14 cellular contexts compared by ENCODE assay signal in genomic region chr2:65319080-65319673, GRCh38.
DNase-seq lines count a peak whose midpoint lies in the region; ATAC-seq and TF ChIP-seq lines count a peak whose summit lies in the region.
"Had no signal": no experiment of that assay in that cellular context is flagged by ENCODE, and none has a peak within 500 bp of the region (broad histone marks: within the 10 kb centered on the region; RNA-seq: fewer than 3 reads in every experiment).

No MANE protein-coding gene starts in this region.

- in situ Hi-C loops in Panc1 (cut with HindIII; ENCODE audit: low pct_unique_long_range_greater_than_20kb, low sequenced_read_pairs): no loop called here

- no peak for TF ChIP-seq CTCF in Panc1 (IDR thresholded peaks at IDR 0.05)

- peaks cover 17% of the 10 kb centered on the region for H3K4me1 ChIP-seq in Panc1 (ENCODE audit: control insufficient read depth, insufficient read depth, low read length)
- H3K4me1 ChIP-seq: upper lobe of right lung had no signal

- no peaks in the 10 kb centered on the region for H3K9me3 ChIP-seq in Panc1 (ENCODE audit: control insufficient read depth, insufficient read depth, low read depth, low read length)
- H3K9me3 ChIP-seq: upper lobe of right lung had no signal

- DNase-seq in activated T-cell treated with anti-CD3 and anti-CD28 coated beads, Interleukin-2, amount 50 U/mL, for 24 hours: no peak
- DNase-seq in activated T-cell treated with anti-CD3 and anti-CD28 coated beads for 4 hours (no peak), Panc1 (ENCODE audit: low read depth, low spot score) (no peak), epithelial cell of prostate (ENCODE audit: low read depth, low spot score) (no peak), NCI-H2171 treated with DMSO at 0.1 percent for 48 hours (lab: John Stamatoyannopoulos, UW) (no peak)
- DNase-seq in stimulated activated effector memory CD8-positive, alpha-beta T cell treated with anti-CD3 and anti-CD28 coated beads, Interleukin-12 subunit alpha, Interleukin-12 subunit beta, amount 100 ng/mL, for 72 hours (ENCODE audit: low spot score in 2 of 2): peak in 1 of 2 donors; percentile 65
- DNase-seq in T-helper 2 cell treated with Interferon-gamma antibody and Interleukin-4, amounts not matched to agents 5 μg/mL and 100 μg/mL, for 36 hours (ENCODE audit: low spot score): no peak
- no peak for DNase-seq in stimulated activated CD4-positive, alpha-beta T cell treated with anti-CD3 and anti-CD28 coated beads, Interleukin-4, amount 100 ng/mL, for 4 hours
- DNase-seq: activated B cell treated with CpG ODN at 0.5 μM for 24 hours; activated naive CD8-positive, alpha-beta T cell treated with anti-CD3 and anti-CD28 coated beads, Interleukin-2, amount 10 ng/mL, durations not matched to agents 7 days and 5 days; NCI-H2081; NCI-H526 treated with DMSO at 0.1 percent for 48 hours; upper lobe of right lung had no signal

- H3K36me3 ChIP-seq in Panc1 (ENCODE audit: control insufficient read depth, insufficient read depth, low read length): peaks cover 9% of the 10 kb centered on the region

- no peaks in the 10 kb centered on the region for H3K27me3 ChIP-seq in Panc1 (ENCODE audit: control insufficient read depth, insufficient read depth, low read length)
- H3K27me3 ChIP-seq: upper lobe of right lung had no signal

- H3K27ac ChIP-seq in Panc1 (ENCODE audit: low read length): peak overlapping the region; percentile 58
- H3K27ac ChIP-seq in epithelial cell of prostate: peak overlapping the region; percentile 99
- H3K27ac ChIP-seq: upper lobe of right lung had no signal

- H3K4me1 Mint-ChIP-seq in activated T-cell treated with anti-CD3 and anti-CD28 coated beads, Interleukin-2, amount 50 U/mL, for 24 hours (ENCODE audit: low read depth): peaks cover 24% of the 10 kb centered on the region
- peaks cover 33% of the 10 kb centered on the region for H3K4me1 Mint-ChIP-seq in stimulated activated effector memory CD8-positive, alpha-beta T cell treated with anti-CD3 and anti-CD28 coated beads, Interleukin-12 subunit alpha, Interleukin-12 subunit beta, amount 100 ng/mL, for 72 hours
- peaks cover 11% of the 10 kb centered on the region for H3K4me1 Mint-ChIP-seq in T-helper 2 cell treated with Interferon-gamma antibody and Interleukin-4, amounts not matched to agents 5 μg/mL and 100 μg/mL, for 36 hours (ENCODE audit: low read depth)

- H3K36me3 Mint-ChIP-seq in activated T-cell treated with anti-CD3 and anti-CD28 coated beads, Interleukin-2, amount 50 U/mL, for 24 hours (ENCODE audit: low read depth): peaks cover 5% of the 10 kb centered on the region
- H3K36me3 Mint-ChIP-seq in stimulated activated effector memory CD8-positive, alpha-beta T cell treated with anti-CD3 and anti-CD28 coated beads, Interleukin-12 subunit alpha, Interleukin-12 subunit beta, amount 100 ng/mL, for 72 hours: no peaks in the 10 kb centered on the region
- H3K36me3 Mint-ChIP-seq in T-helper 2 cell treated with Interferon-gamma antibody and Interleukin-4, amounts not matched to agents 5 μg/mL and 100 μg/mL, for 36 hours (ENCODE audit: low read depth): peaks cover 1% of the 10 kb centered on the region

- ATAC-seq in Panc1: no peak
- ATAC-seq in stimulated activated effector memory CD8-positive, alpha-beta T cell treated with anti-CD3 and anti-CD28 coated beads, Interleukin-12 subunit alpha, Interleukin-12 subunit beta, amount 100 ng/mL, for 72 hours: peak; percentile 42

- H3K27ac Mint-ChIP-seq in activated T-cell treated with anti-CD3 and anti-CD28 coated beads, Interleukin-2, amount 50 U/mL, for 24 hours: peak overlapping the region; percentile 90
- H3K27ac Mint-ChIP-seq in stimulated activated effector memory CD8-positive, alpha-beta T cell treated with anti-CD3 and anti-CD28 coated beads, Interleukin-12 subunit alpha, Interleukin-12 subunit beta, amount 100 ng/mL, for 72 hours: peak overlapping the region; percentile 94
- no peak overlapping the region for H3K27ac Mint-ChIP-seq in T-helper 2 cell treated with Interferon-gamma antibody and Interleukin-4, amounts not matched to agents 5 μg/mL and 100 μg/mL, for 36 hours
- H3K27ac Mint-ChIP-seq: activated B cell treated with CpG ODN at 0.5 μM for 24 hours; activated naive CD8-positive, alpha-beta T cell treated with anti-CD3 and anti-CD28 coated beads, Interleukin-2, amount 10 ng/mL, durations not matched to agents 7 days and 5 days had no signal

- H3K9me3 Mint-ChIP-seq in activated T-cell treated with anti-CD3 and anti-CD28 coated beads, Interleukin-2, amount 50 U/mL, for 24 hours: no peaks in the 10 kb centered on the region
- no peaks in the 10 kb centered on the region for H3K9me3 Mint-ChIP-seq in stimulated activated effector memory CD8-positive, alpha-beta T cell treated with anti-CD3 and anti-CD28 coated beads, Interleukin-12 subunit alpha, Interleukin-12 subunit beta, amount 100 ng/mL, for 72 hours
- H3K9me3 Mint-ChIP-seq in T-helper 2 cell treated with Interferon-gamma antibody and Interleukin-4, amounts not matched to agents 5 μg/mL and 100 μg/mL, for 36 hours: no peaks in the 10 kb centered on the region
- H3K9me3 Mint-ChIP-seq: activated B cell treated with CpG ODN at 0.5 μM for 24 hours; activated naive CD8-positive, alpha-beta T cell treated with anti-CD3 and anti-CD28 coated beads, Interleukin-2, amount 10 ng/mL, durations not matched to agents 7 days and 5 days; central memory CD8-positive, alpha-beta T cell had no signal

- no TSS peak for BruUV-seq in Panc1 (replicated peaks; lab: Mats Ljungman, UMichigan)

- POLR2A ChIA-PET in Panc1 (lab: Charles Lee): no interaction called here

- CTCF ChIA-PET in Panc1 (lab: Charles Lee): interaction anchor here (1.5 kb wide), 1 partner anchor 10 kb away, joined by 3 read pairs; no protein-coding TSS in a partner anchor

- intact Hi-C loops in Panc1 (cut with micrococcal nuclease; ENCODE audit: unreplicated experiment): no loop called here

- no peak overlapping the region for H3K4me3 ChIP-seq in Panc1 (ENCODE audit: low read depth in 2 of 2, low read length in 2 of 2)
- H3K4me3 ChIP-seq: upper lobe of right lung had no signal

- H3K4me3 Mint-ChIP-seq in activated T-cell treated with anti-CD3 and anti-CD28 coated beads, Interleukin-2, amount 50 U/mL, for 24 hours: no peak overlapping the region
- H3K4me3 Mint-ChIP-seq in stimulated activated effector memory CD8-positive, alpha-beta T cell treated with anti-CD3 and anti-CD28 coated beads, Interleukin-12 subunit alpha, Interleukin-12 subunit beta, amount 100 ng/mL, for 72 hours: peak overlapping the region; percentile 62
- no peak overlapping the region for H3K4me3 Mint-ChIP-seq in T-helper 2 cell treated with Interferon-gamma antibody and Interleukin-4, amounts not matched to agents 5 μg/mL and 100 μg/mL, for 36 hours
- H3K4me3 Mint-ChIP-seq: activated B cell treated with CpG ODN at 0.5 μM for 24 hours; activated naive CD8-positive, alpha-beta T cell treated with anti-CD3 and anti-CD28 coated beads, Interleukin-2, amount 10 ng/mL, durations not matched to agents 7 days and 5 days; central memory CD8-positive, alpha-beta T cell had no signal

- no peaks in the 10 kb centered on the region for H3K27me3 Mint-ChIP-seq in activated T-cell treated with anti-CD3 and anti-CD28 coated beads, Interleukin-2, amount 50 U/mL, for 24 hours
- H3K27me3 Mint-ChIP-seq in T-helper 2 cell treated with Interferon-gamma antibody and Interleukin-4, amounts not matched to agents 5 μg/mL and 100 μg/mL, for 36 hours (ENCODE audit: low read depth): no peaks in the 10 kb centered on the region
- H3K27me3 Mint-ChIP-seq: activated naive CD8-positive, alpha-beta T cell treated with anti-CD3 and anti-CD28 coated beads, Interleukin-2, amount 10 ng/mL, durations not matched to agents 7 days and 5 days; central memory CD8-positive, alpha-beta T cell had no signal
